ENCODE assay signal across 20 cellular contexts in the genomic region with DNA sequence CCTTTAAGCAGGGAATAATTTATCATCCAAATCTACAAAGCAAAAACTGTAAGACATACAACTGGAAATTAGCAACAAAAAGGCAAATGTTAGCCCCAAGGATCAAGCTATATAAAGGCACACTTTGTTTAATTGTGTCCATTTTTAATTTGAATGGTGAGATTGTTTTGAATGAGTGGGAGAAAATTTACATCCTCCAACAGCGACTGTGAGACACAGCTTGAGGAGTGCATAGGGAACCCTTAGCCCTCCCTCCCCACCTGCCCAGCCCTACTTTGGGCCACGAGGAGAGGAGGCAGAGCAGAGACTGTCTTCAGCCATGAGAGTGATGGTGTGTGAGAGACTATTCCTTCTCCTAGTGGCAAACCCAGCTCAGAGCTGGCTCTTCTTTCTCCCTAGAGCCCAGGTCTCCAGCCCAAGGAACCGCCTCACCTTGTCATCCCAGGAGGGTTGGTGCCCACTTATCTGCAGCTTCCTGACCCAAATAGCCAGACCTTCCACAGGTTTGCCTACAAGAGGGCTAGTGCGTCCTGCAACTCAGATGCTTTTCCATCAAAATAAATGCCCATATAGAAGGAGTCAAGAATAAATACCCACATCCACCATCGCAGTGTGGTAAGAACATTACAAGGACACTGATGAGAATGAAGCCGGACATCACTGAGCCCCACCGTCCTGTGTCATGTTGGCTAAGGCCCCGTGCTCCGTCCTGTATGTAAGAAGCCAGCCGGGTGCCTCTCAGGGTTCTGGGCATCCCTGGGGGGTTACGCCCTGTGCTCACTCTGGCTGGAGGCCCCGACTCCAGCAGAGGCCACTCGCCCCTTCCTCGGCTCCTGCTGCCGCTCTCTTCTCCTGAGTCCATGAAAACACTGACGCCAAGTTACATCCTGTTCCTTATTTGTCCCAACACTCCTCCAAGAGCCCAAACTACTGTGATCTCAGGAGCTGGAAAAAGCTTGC. TPM values are rescaled to one million over a fixed set of nuclear protein-coding genes. Genes with fewer than 3 reads are reported as not detected.
A peak's percentile ranks its signal among the peaks of the same experiment; 100 is the strongest.
DNase-seq lines count a peak whose midpoint lies in the region; ATAC-seq and TF ChIP-seq lines count a peak whose summit lies in the region.
"Had no signal": no experiment of that assay in that cellular context is flagged by ENCODE, and none has a peak within 500 bp of the region (broad histone marks: within the 10 kb centered on the region; RNA-seq: fewer than 3 reads in every experiment).

No MANE protein-coding gene starts in this region.

- peak overlapping the region; percentile 62 for H3K4me2 ChIP-seq in Karpas-422 (ENCODE audit: low read depth, low read length, poor library complexity, severe bottlenecking)
- H3K4me2 ChIP-seq: KMS-11 had no signal

- peaks cover 81% of the 10 kb centered on the region for H3K4me1 ChIP-seq in Karpas-422 (ENCODE audit: low read length)

- no peaks in the 10 kb centered on the region for H4K20me1 ChIP-seq in Karpas-422 (ENCODE audit: insufficient read depth, low read depth, low read length)

- H3K27ac Mint-ChIP-seq in type B pancreatic cell: no peak overlapping the region

- no peak for ATAC-seq in HG02885 (IDR thresholded peaks at IDR 0.05; ENCODE audit: poor library complexity, unreplicated experiment)

- no peak for TF ChIP-seq CTCF in type B pancreatic cell (conservative IDR thresholded peaks at IDR 0.05)

- H3K4me3 ChIP-seq in Karpas-422 (ENCODE audit: low read length): peak overlapping the region; percentile 40
- H3K4me3 ChIP-seq: MG63 had no signal

- H3K79me2 ChIP-seq in Karpas-422 (ENCODE audit: low read length): peaks cover 7% of the 10 kb centered on the region; the same call in 1 of the 2 replicates

- no peak overlapping the region for H3K4me3 Mint-ChIP-seq in type B pancreatic cell

- peaks cover 13% of the 10 kb centered on the region for H3K36me3 ChIP-seq in Karpas-422 (ENCODE audit: insufficient read depth, low read length)
- H3K36me3 ChIP-seq: MG63 had no signal

- H3K27me3 Mint-ChIP-seq in type B pancreatic cell: peaks cover 43% of the 10 kb centered on the region

- peak; percentile 24 for DNase-seq in activated effector memory CD4-positive, alpha-beta T cell treated with anti-CD3 and anti-CD28 coated beads, Interleukin-2, amount 50 U/mL, for 16 hours
- no peak for DNase-seq in activated effector memory CD4-positive, alpha-beta T cell treated with Interleukin-2 at 50 U/mL for 16 hours
- DNase-seq in Karpas-422: peak; percentile 94
- DNase-seq in foreskin melanocyte: peak; percentile 19
- DNase-seq in type B pancreatic cell (ENCODE audit: extremely low spot score, unreplicated experiment): peak; percentile 51
- no peak for DNase-seq in stimulated activated naive CD4-positive, alpha-beta T cell (lab: John Stamatoyannopoulos, UW)
- no peak for DNase-seq in NCI-H2196 treated with DMSO at 0.1 percent for 48 hours (lab: John Stamatoyannopoulos, UW; ENCODE audit: unreplicated experiment)
- DNase-seq: COR-L47, DMS153, EL, MG63, NCI-H1105, NCI-H187 treated with DMSO at 0.1 percent for 48 hours, NCI-H2171 treated with DMSO at 0.1 percent for 48 hours, NCI-H510A had no signal

- H3K36me3 Mint-ChIP-seq in type B pancreatic cell: no peaks in the 10 kb centered on the region

- H3K9ac ChIP-seq in Karpas-422 (ENCODE audit: low read length): peak overlapping the region; percentile 71
- H3K9ac ChIP-seq: KMS-11 had no signal

- no peaks in the 10 kb centered on the region for H3K9me2 ChIP-seq in Karpas-422 (replicated peaks; ENCODE audit: insufficient read depth, low read length)

- H2AFZ ChIP-seq in Karpas-422 (ENCODE audit: low read length): no peak overlapping the region

- H3K27ac ChIP-seq in Karpas-422 (ENCODE audit: low read length): peak overlapping the region; percentile 96
- H3K27ac ChIP-seq: C4-2B, KMS-11 had no signal

- no peaks in the 10 kb centered on the region for H3K9me3 ChIP-seq in Karpas-422 (ENCODE audit: low read length)
- H3K9me3 ChIP-seq: MG63 had no signal

- no peaks in the 10 kb centered on the region for H3K9me3 Mint-ChIP-seq in type B pancreatic cell

- H3K4me1 Mint-ChIP-seq in type B pancreatic cell (ENCODE audit: unreplicated experiment): no peaks in the 10 kb centered on the region

- no peaks in the 10 kb centered on the region for H3K27me3 ChIP-seq in Karpas-422 (ENCODE audit: low read length)

RNA-seq across cellular contexts. Expression of gene C14orf180, which starts 36.4 kb away (rescaled TPM):
- not detected in 2 replicates for total RNA-seq in Karpas-422 (2014; rRNA removed; shearing (Covaris generic); ENCODE audit: low replicate concordance)
- not detected in 2 replicates for total RNA-seq in type B pancreatic cell (ENCODE audit: low replicate concordance)
- total RNA-seq: OCI-LY7, RPMI7951 had no signal

Comparison
In these comparisons a context has a peak if more than half of its experiments do, and no peak if none do; other contexts are left out.
1. DNase-seq: peak in activated effector memory CD4-positive, alpha-beta T cell treated with anti-CD3 and anti-CD28 coated beads, Interleukin-2, amount 50 U/mL, for 16 hours (single experiment), Karpas-422 (single experiment), foreskin melanocyte (single experiment) and type B pancreatic cell (single experiment); none in activated effector memory CD4-positive, alpha-beta T cell treated with Interleukin-2 at 50 U/mL for 16 hours (single experiment), stimulated activated naive CD4-positive, alpha-beta T cell (0 of 6) and NCI-H2196 treated with DMSO at 0.1 percent for 48 hours (single experiment).